In the genomic region with DNA sequence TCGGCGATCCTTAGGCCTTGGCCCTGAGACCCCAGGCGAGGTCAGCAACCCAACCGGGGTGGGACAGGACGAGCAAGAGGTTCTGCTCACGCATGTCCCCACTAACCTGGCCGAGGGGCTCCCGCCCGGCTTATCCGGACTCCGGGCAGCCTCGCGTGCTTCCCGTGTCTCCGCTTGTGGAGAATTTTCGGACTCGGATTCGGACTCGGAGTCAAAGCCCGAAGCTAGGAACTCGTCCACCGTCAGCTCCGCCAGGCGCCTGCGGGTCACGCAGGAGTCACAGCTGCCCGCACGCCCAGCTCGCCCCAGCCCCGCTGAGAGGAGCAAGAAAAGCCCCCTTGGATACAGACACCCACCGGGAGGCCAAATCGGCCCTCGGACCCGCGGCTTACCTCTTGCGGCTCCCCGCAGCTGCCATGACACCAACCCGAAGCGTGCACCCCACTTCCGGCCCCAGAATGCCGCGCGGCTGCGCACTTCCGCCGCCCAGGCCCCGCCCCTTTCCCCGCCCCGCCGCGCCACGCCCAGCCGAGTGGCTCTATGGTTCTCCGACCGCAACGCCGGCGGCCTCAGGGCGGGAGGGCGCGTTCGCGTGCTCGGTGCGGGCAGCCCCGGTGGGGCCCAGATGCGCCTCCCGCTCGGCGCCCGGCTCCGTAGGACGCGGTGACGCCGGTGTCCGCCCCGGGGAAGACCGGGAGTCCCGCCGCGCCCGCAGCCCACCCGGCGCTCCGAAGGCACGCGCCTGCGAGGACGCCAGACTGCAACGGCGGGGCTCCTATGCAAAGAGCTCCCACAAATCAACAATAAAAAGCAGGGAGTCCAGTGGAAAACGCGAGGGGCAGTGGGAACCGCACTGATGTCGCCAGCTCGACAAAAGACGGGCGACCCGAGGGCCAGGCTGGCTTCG, we compare ENCODE assay signal across 1 cellular context.
TF ChIP-seq lines count a peak whose summit lies in the region.

A gene (minus strand): TSS at position 434 of the 907 bp plus-strand sequence. CDS start 16 bp downstream, at position 418.

TF ChIP-seq in HepG2, 621 proteins besides CTCF, POLR2A, EP300 and RAD21 (continued from another document and continues in another):
- no peak for TF ChIP-seq ZNF264 (CRISPR knock-in tag; IDR thresholded peaks at IDR 0.05)
- TF ChIP-seq ZMYM2 (CRISPR knock-in tag; IDR thresholded peaks at IDR 0.05): no peak
- TF ChIP-seq, protein P1, sequence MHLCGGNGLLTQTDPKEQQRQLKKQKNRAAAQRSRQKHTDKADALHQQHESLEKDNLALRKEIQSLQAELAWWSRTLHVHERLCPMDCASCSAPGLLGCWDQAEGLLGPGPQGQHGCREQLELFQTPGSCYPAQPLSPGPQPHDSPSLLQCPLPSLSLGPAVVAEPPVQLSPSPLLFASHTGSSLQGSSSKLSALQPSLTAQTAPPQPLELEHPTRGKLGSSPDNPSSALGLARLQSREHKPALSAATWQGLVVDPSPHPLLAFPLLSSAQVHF (CRISPR knock-in tag; IDR thresholded peaks at IDR 0.05): no peak; the same call in 1 of the 2 replicates
- TF ChIP-seq, protein P2, sequence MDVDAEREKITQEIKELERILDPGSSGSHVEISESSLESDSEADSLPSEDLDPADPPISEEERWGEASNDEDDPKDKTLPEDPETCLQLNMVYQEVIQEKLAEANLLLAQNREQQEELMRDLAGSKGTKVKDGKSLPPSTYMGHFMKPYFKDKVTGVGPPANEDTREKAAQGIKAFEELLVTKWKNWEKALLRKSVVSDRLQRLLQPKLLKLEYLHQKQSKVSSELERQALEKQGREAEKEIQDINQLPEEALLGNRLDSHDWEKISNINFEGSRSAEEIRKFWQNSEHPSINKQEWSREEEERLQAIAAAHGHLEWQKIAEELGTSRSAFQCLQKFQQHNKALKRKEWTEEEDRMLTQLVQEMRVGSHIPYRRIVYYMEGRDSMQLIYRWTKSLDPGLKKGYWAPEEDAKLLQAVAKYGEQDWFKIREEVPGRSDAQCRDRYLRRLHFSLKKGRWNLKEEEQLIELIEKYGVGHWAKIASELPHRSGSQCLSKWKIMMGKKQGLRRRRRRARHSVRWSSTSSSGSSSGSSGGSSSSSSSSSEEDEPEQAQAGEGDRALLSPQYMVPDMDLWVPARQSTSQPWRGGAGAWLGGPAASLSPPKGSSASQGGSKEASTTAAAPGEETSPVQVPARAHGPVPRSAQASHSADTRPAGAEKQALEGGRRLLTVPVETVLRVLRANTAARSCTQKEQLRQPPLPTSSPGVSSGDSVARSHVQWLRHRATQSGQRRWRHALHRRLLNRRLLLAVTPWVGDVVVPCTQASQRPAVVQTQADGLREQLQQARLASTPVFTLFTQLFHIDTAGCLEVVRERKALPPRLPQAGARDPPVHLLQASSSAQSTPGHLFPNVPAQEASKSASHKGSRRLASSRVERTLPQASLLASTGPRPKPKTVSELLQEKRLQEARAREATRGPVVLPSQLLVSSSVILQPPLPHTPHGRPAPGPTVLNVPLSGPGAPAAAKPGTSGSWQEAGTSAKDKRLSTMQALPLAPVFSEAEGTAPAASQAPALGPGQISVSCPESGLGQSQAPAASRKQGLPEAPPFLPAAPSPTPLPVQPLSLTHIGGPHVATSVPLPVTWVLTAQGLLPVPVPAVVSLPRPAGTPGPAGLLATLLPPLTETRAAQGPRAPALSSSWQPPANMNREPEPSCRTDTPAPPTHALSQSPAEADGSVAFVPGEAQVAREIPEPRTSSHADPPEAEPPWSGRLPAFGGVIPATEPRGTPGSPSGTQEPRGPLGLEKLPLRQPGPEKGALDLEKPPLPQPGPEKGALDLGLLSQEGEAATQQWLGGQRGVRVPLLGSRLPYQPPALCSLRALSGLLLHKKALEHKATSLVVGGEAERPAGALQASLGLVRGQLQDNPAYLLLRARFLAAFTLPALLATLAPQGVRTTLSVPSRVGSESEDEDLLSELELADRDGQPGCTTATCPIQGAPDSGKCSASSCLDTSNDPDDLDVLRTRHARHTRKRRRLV (CRISPR knock-in tag; IDR thresholded peaks at IDR 0.05): no peak
- no peak for TF ChIP-seq ZNF260 (CRISPR knock-in tag; IDR thresholded peaks at IDR 0.05; ENCODE audit: borderline replicate concordance, low read depth)
- TF ChIP-seq SOX13 (IDR thresholded peaks at IDR 0.05): no peak
- peak in 1 of 2 experiments; percentile 22; a peak in 1 of 4 replicates for TF ChIP-seq SOX13 (CRISPR knock-in tag; conservative IDR thresholded peaks at IDR 0.05 in 1 of 2, IDR thresholded peaks at IDR 0.05 in 1 of 2)
- no peak; the same call in 1 of the 2 replicates for TF ChIP-seq RFX1 (IDR thresholded peaks at IDR 0.05)
- no peak for TF ChIP-seq MATR3 (CRISPR knock-in tag; IDR thresholded peaks at IDR 0.05)
- TF ChIP-seq MTA3 (CRISPR knock-in tag; IDR thresholded peaks at IDR 0.05): no peak
- TF ChIP-seq, protein P3, sequence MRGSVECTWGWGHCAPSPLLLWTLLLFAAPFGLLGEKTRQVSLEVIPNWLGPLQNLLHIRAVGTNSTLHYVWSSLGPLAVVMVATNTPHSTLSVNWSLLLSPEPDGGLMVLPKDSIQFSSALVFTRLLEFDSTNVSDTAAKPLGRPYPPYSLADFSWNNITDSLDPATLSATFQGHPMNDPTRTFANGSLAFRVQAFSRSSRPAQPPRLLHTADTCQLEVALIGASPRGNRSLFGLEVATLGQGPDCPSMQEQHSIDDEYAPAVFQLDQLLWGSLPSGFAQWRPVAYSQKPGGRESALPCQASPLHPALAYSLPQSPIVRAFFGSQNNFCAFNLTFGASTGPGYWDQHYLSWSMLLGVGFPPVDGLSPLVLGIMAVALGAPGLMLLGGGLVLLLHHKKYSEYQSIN (CRISPR knock-in tag; IDR thresholded peaks at IDR 0.05; ENCODE audit: borderline replicate concordance): no peak
- TF ChIP-seq ZBTB38 (CRISPR knock-in tag; IDR thresholded peaks at IDR 0.05): no peak; the same call in 1 of the 2 replicates
- TF ChIP-seq, protein P4, sequence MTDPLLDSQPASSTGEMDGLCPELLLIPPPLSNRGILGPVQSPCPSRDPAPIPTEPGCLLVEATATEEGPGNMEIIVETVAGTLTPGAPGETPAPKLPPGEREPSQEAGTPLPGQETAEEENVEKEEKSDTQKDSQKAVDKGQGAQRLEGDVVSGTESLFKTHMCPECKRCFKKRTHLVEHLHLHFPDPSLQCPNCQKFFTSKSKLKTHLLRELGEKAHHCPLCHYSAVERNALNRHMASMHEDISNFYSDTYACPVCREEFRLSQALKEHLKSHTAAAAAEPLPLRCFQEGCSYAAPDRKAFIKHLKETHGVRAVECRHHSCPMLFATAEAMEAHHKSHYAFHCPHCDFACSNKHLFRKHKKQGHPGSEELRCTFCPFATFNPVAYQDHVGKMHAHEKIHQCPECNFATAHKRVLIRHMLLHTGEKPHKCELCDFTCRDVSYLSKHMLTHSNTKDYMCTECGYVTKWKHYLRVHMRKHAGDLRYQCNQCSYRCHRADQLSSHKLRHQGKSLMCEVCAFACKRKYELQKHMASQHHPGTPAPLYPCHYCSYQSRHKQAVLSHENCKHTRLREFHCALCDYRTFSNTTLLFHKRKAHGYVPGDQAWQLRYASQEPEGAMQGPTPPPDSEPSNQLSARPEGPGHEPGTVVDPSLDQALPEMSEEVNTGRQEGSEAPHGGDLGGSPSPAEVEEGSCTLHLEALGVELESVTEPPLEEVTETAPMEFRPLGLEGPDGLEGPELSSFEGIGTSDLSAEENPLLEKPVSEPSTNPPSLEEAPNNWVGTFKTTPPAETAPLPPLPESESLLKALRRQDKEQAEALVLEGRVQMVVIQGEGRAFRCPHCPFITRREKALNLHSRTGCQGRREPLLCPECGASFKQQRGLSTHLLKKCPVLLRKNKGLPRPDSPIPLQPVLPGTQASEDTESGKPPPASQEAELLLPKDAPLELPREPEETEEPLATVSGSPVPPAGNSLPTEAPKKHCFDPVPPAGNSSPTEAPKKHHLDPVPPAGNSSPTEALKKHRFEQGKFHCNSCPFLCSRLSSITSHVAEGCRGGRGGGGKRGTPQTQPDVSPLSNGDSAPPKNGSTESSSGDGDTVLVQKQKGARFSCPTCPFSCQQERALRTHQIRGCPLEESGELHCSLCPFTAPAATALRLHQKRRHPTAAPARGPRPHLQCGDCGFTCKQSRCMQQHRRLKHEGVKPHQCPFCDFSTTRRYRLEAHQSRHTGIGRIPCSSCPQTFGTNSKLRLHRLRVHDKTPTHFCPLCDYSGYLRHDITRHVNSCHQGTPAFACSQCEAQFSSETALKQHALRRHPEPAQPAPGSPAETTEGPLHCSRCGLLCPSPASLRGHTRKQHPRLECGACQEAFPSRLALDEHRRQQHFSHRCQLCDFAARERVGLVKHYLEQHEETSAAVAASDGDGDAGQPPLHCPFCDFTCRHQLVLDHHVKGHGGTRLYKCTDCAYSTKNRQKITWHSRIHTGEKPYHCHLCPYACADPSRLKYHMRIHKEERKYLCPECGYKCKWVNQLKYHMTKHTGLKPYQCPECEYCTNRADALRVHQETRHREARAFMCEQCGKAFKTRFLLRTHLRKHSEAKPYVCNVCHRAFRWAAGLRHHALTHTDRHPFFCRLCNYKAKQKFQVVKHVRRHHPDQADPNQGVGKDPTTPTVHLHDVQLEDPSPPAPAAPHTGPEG (CRISPR knock-in tag; IDR thresholded peaks at IDR 0.05): peak; percentile 100
- TF ChIP-seq, protein P5, sequence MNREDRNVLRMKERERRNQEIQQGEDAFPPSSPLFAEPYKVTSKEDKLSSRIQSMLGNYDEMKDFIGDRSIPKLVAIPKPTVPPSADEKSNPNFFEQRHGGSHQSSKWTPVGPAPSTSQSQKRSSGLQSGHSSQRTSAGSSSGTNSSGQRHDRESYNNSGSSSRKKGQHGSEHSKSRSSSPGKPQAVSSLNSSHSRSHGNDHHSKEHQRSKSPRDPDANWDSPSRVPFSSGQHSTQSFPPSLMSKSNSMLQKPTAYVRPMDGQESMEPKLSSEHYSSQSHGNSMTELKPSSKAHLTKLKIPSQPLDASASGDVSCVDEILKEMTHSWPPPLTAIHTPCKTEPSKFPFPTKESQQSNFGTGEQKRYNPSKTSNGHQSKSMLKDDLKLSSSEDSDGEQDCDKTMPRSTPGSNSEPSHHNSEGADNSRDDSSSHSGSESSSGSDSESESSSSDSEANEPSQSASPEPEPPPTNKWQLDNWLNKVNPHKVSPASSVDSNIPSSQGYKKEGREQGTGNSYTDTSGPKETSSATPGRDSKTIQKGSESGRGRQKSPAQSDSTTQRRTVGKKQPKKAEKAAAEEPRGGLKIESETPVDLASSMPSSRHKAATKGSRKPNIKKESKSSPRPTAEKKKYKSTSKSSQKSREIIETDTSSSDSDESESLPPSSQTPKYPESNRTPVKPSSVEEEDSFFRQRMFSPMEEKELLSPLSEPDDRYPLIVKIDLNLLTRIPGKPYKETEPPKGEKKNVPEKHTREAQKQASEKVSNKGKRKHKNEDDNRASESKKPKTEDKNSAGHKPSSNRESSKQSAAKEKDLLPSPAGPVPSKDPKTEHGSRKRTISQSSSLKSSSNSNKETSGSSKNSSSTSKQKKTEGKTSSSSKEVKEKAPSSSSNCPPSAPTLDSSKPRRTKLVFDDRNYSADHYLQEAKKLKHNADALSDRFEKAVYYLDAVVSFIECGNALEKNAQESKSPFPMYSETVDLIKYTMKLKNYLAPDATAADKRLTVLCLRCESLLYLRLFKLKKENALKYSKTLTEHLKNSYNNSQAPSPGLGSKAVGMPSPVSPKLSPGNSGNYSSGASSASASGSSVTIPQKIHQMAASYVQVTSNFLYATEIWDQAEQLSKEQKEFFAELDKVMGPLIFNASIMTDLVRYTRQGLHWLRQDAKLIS (CRISPR knock-in tag; IDR thresholded peaks at IDR 0.05): no peak
- TF ChIP-seq, protein P6, sequence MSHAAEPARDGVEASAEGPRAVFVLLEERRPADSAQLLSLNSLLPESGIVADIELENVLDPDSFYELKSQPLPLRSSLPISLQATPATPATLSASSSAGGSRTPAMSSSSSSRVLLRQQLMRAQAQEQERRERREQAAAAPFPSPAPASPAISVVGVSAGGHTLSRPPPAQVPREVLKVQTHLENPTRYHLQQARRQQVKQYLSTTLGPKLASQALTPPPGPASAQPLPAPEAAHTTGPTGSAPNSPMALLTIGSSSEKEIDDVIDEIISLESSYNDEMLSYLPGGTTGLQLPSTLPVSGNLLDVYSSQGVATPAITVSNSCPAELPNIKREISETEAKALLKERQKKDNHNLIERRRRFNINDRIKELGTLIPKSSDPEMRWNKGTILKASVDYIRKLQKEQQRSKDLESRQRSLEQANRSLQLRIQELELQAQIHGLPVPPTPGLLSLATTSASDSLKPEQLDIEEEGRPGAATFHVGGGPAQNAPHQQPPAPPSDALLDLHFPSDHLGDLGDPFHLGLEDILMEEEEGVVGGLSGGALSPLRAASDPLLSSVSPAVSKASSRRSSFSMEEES (CRISPR knock-in tag; IDR thresholded peaks at IDR 0.05): no peak
- TF ChIP-seq ZNF839 (CRISPR knock-in tag; IDR thresholded peaks at IDR 0.05; ENCODE audit: borderline replicate concordance): no peak
- no peak for TF ChIP-seq CCAR2 (optimal IDR thresholded peaks at IDR 0.05; ENCODE audit: low read depth, low read length)
- TF ChIP-seq ZSCAN30 (CRISPR knock-in tag; IDR thresholded peaks at IDR 0.05): no peak
- no peak for TF ChIP-seq ZNF432 (CRISPR knock-in tag; IDR thresholded peaks at IDR 0.05; ENCODE audit: borderline replicate concordance)
- TF ChIP-seq, protein P7, sequence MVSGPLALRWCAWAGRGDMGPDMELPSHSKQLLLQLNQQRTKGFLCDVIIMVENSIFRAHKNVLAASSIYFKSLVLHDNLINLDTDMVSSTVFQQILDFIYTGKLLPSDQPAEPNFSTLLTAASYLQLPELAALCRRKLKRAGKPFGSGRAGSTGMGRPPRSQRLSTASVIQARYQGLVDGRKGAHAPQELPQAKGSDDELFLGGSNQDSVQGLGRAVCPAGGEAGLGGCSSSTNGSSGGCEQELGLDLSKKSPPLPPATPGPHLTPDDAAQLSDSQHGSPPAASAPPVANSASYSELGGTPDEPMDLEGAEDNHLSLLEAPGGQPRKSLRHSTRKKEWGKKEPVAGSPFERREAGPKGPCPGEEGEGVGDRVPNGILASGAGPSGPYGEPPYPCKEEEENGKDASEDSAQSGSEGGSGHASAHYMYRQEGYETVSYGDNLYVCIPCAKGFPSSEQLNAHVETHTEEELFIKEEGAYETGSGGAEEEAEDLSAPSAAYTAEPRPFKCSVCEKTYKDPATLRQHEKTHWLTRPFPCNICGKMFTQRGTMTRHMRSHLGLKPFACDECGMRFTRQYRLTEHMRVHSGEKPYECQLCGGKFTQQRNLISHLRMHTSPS (CRISPR knock-in tag; IDR thresholded peaks at IDR 0.05; ENCODE audit: low read depth): peak; percentile 45; the same call in 1 of the 2 replicates
- TF ChIP-seq SMARCE1 (IDR thresholded peaks at IDR 0.05; ENCODE audit: borderline replicate concordance): no peak
- peak; percentile 92; the same call in 1 of the 3 replicates for TF ChIP-seq MXI1 (IDR thresholded peaks at IDR 0.05; ENCODE audit: borderline replicate concordance, low read depth, low read length)
- TF ChIP-seq, protein P8, sequence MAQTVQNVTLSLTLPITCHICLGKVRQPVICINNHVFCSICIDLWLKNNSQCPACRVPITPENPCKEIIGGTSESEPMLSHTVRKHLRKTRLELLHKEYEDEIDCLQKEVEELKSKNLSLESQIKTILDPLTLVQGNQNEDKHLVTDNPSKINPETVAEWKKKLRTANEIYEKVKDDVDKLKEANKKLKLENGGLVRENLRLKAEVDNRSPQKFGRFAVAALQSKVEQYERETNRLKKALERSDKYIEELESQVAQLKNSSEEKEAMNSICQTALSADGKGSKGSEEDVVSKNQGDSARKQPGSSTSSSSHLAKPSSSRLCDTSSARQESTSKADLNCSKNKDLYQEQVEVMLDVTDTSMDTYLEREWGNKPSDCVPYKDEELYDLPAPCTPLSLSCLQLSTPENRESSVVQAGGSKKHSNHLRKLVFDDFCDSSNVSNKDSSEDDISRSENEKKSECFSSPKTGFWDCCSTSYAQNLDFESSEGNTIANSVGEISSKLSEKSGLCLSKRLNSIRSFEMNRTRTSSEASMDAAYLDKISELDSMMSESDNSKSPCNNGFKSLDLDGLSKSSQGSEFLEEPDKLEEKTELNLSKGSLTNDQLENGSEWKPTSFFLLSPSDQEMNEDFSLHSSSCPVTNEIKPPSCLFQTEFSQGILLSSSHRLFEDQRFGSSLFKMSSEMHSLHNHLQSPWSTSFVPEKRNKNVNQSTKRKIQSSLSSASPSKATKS (CRISPR knock-in tag; IDR thresholded peaks at IDR 0.05): no peak
- no peak; the same call in 1 of the 2 replicates for TF ChIP-seq ZNF543 (CRISPR knock-in tag; IDR thresholded peaks at IDR 0.05)
- no peak; the same call in 1 of the 2 replicates for TF ChIP-seq ZNF510 (CRISPR knock-in tag; IDR thresholded peaks at IDR 0.05; ENCODE audit: low read depth)
- TF ChIP-seq ZNF749 (CRISPR knock-in tag; IDR thresholded peaks at IDR 0.05; ENCODE audit: borderline replicate concordance): 0 out of 2 replicates have a peak, but pooled peaks have one; percentile 53
